ENCODE assay signal across 10 cellular contexts in the genomic region with DNA sequence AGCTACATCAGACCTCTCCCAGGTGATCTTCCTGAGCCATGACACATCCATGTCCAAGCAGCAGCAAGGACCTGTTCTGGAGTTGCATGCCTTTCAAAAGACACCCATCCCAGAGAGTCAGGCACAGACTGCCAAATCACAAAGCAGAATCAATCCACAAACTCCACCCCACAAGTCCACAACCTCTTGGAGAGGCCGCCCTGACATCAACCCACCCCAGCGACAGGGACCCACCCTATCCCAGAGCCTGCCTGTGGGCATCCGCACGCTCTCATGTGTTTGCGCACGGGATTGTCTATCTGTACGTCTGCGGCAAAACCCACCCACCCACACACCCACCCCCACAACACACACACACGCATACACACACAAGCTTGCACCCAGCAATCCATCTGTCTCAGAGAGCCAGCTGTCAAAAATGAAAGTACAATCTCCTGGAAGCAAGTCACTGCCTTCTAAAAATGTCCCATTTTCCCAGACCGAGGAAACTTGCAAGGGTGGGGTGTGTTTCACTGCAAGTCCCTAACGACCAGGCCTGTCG. TPM values are rescaled to one million over a fixed set of nuclear protein-coding genes. Genes with fewer than 3 reads are reported as not detected.
DNase-seq lines count a peak whose midpoint lies in the region; ATAC-seq and TF ChIP-seq lines count a peak whose summit lies in the region.
"Had no signal": no experiment of that assay in that cellular context is flagged by ENCODE, and none has a peak within 500 bp of the region (broad histone marks: within the 10 kb centered on the region; RNA-seq: fewer than 3 reads in every experiment).

No MANE protein-coding gene starts in this region.

- peaks cover 40% of the 10 kb centered on the region for H3K36me3 Mint-ChIP-seq in osteocyte (ENCODE audit: unreplicated experiment)

- DNase-seq in AG09309 (ENCODE audit: low read depth) (no peak), RWPE1 (ENCODE audit: low spot score) (no peak), fibroblast of mammary gland (ENCODE audit: low read depth) (no peak), osteocyte (ENCODE audit: extremely low spot score, unreplicated experiment) (no peak), NCI-H446 treated with DMSO at 0.1 percent for 48 hours (lab: John Stamatoyannopoulos, UW) (no peak), NCI-H1417 treated with DMSO at 0.1 percent for 48 hours (lab: John Stamatoyannopoulos, UW) (no peak)
- DNase-seq: cortex of kidney; stimulated activated CD4-positive, alpha-beta T cell treated with anti-CD3 and anti-CD28 coated beads, Interleukin-4, amount 100 ng/mL, for 4 hours had no signal

- H3K4me3 ChIP-seq in AG09309 (ENCODE audit: control insufficient read depth, low read depth, low read length): peak overlapping the region; percentile 4; the same call in 1 of the 2 replicates
- H3K4me3 ChIP-seq in fibroblast of mammary gland (ENCODE audit: control insufficient read depth, low read depth, low read length): peak overlapping the region; percentile 7

- H3K27me3 Mint-ChIP-seq in osteocyte (ENCODE audit: unreplicated experiment): no peaks in the 10 kb centered on the region

- ATAC-seq in esophagus mucosa (no peak), HG03469 (IDR thresholded peaks at IDR 0.05; ENCODE audit: unreplicated experiment) (no peak)

- H3K9me3 Mint-ChIP-seq in osteocyte (ENCODE audit: unreplicated experiment): no peaks in the 10 kb centered on the region

- H3K27ac Mint-ChIP-seq in osteocyte (ENCODE audit: unreplicated experiment): peak overlapping the region; percentile 54

- TF ChIP-seq CTCF in AG09309 (IDR thresholded peaks at IDR 0.05; ENCODE audit: control insufficient read depth, insufficient read depth, low read depth, low read length, missing control alignments) (no peak), RWPE1 (conservative IDR thresholded peaks at IDR 0.05; ENCODE audit: low read depth) (no peak), fibroblast of mammary gland (conservative IDR thresholded peaks at IDR 0.05; ENCODE audit: control insufficient read depth, insufficient read depth, low read depth, low read length) (no peak), osteocyte (IDR thresholded peaks at IDR 0.05) (no peak)

- CTCF ChIA-PET in RWPE1 (lab: Yijun Ruan, JAX): no interaction called here

- peaks cover 91% of the 10 kb centered on the region for H3K4me1 Mint-ChIP-seq in osteocyte (ENCODE audit: unreplicated experiment)

- H3K4me3 Mint-ChIP-seq in osteocyte (ENCODE audit: unreplicated experiment): no peak overlapping the region

- POLR2A ChIA-PET in RWPE1 (lab: Yijun Ruan, JAX; ENCODE audit: low non-redundant PET): no interaction called here

- H3K27ac ChIP-seq in RWPE1: peak overlapping the region; percentile 90

RNA-seq across cellular contexts. Expression of a gene that starts 11.9 kb away (rescaled TPM):
- 53.6 and 55.8 TPM in 2 replicates for total RNA-seq in osteocyte
- total RNA-seq in esophagus mucosa: 3.7 TPM

Comparison
In these comparisons a context has a peak if more than half of its experiments do, and no peak if none do; other contexts are left out.
1. RNA of a gene that starts 11.9 kb away (total RNA-seq): 53.6 to 55.8 TPM in osteocyte; 3.7 TPM in esophagus mucosa (single experiment); every median in the first group is over 10 times any median in the second.